Comparison of ENCODE assay signal across 2 cellular contexts in genomic region chr4:85570388-85570787, GRCh38.
TF ChIP-seq lines count a peak whose summit lies in the region.

No MANE protein-coding gene starts in this region.

TF ChIP-seq in GM23338, 12 proteins besides CTCF, POLR2A, EP300 and RAD21:
- TF ChIP-seq, protein P1, sequence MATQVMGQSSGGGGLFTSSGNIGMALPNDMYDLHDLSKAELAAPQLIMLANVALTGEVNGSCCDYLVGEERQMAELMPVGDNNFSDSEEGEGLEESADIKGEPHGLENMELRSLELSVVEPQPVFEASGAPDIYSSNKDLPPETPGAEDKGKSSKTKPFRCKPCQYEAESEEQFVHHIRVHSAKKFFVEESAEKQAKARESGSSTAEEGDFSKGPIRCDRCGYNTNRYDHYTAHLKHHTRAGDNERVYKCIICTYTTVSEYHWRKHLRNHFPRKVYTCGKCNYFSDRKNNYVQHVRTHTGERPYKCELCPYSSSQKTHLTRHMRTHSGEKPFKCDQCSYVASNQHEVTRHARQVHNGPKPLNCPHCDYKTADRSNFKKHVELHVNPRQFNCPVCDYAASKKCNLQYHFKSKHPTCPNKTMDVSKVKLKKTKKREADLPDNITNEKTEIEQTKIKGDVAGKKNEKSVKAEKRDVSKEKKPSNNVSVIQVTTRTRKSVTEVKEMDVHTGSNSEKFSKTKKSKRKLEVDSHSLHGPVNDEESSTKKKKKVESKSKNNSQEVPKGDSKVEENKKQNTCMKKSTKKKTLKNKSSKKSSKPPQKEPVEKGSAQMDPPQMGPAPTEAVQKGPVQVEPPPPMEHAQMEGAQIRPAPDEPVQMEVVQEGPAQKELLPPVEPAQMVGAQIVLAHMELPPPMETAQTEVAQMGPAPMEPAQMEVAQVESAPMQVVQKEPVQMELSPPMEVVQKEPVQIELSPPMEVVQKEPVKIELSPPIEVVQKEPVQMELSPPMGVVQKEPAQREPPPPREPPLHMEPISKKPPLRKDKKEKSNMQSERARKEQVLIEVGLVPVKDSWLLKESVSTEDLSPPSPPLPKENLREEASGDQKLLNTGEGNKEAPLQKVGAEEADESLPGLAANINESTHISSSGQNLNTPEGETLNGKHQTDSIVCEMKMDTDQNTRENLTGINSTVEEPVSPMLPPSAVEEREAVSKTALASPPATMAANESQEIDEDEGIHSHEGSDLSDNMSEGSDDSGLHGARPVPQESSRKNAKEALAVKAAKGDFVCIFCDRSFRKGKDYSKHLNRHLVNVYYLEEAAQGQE (IDR thresholded peaks at IDR 0.05; ENCODE audit: unreplicated experiment) = no peak
- TF ChIP-seq ZNF462 (CRISPR knock-in tag; IDR thresholded peaks at IDR 0.05) = peak; percentile 61; the same call in 1 of the 2 replicates

TF ChIP-seq in K562, 482 proteins besides CTCF, POLR2A, EP300 and RAD21 (continued from another document):
- TF ChIP-seq, protein P2, sequence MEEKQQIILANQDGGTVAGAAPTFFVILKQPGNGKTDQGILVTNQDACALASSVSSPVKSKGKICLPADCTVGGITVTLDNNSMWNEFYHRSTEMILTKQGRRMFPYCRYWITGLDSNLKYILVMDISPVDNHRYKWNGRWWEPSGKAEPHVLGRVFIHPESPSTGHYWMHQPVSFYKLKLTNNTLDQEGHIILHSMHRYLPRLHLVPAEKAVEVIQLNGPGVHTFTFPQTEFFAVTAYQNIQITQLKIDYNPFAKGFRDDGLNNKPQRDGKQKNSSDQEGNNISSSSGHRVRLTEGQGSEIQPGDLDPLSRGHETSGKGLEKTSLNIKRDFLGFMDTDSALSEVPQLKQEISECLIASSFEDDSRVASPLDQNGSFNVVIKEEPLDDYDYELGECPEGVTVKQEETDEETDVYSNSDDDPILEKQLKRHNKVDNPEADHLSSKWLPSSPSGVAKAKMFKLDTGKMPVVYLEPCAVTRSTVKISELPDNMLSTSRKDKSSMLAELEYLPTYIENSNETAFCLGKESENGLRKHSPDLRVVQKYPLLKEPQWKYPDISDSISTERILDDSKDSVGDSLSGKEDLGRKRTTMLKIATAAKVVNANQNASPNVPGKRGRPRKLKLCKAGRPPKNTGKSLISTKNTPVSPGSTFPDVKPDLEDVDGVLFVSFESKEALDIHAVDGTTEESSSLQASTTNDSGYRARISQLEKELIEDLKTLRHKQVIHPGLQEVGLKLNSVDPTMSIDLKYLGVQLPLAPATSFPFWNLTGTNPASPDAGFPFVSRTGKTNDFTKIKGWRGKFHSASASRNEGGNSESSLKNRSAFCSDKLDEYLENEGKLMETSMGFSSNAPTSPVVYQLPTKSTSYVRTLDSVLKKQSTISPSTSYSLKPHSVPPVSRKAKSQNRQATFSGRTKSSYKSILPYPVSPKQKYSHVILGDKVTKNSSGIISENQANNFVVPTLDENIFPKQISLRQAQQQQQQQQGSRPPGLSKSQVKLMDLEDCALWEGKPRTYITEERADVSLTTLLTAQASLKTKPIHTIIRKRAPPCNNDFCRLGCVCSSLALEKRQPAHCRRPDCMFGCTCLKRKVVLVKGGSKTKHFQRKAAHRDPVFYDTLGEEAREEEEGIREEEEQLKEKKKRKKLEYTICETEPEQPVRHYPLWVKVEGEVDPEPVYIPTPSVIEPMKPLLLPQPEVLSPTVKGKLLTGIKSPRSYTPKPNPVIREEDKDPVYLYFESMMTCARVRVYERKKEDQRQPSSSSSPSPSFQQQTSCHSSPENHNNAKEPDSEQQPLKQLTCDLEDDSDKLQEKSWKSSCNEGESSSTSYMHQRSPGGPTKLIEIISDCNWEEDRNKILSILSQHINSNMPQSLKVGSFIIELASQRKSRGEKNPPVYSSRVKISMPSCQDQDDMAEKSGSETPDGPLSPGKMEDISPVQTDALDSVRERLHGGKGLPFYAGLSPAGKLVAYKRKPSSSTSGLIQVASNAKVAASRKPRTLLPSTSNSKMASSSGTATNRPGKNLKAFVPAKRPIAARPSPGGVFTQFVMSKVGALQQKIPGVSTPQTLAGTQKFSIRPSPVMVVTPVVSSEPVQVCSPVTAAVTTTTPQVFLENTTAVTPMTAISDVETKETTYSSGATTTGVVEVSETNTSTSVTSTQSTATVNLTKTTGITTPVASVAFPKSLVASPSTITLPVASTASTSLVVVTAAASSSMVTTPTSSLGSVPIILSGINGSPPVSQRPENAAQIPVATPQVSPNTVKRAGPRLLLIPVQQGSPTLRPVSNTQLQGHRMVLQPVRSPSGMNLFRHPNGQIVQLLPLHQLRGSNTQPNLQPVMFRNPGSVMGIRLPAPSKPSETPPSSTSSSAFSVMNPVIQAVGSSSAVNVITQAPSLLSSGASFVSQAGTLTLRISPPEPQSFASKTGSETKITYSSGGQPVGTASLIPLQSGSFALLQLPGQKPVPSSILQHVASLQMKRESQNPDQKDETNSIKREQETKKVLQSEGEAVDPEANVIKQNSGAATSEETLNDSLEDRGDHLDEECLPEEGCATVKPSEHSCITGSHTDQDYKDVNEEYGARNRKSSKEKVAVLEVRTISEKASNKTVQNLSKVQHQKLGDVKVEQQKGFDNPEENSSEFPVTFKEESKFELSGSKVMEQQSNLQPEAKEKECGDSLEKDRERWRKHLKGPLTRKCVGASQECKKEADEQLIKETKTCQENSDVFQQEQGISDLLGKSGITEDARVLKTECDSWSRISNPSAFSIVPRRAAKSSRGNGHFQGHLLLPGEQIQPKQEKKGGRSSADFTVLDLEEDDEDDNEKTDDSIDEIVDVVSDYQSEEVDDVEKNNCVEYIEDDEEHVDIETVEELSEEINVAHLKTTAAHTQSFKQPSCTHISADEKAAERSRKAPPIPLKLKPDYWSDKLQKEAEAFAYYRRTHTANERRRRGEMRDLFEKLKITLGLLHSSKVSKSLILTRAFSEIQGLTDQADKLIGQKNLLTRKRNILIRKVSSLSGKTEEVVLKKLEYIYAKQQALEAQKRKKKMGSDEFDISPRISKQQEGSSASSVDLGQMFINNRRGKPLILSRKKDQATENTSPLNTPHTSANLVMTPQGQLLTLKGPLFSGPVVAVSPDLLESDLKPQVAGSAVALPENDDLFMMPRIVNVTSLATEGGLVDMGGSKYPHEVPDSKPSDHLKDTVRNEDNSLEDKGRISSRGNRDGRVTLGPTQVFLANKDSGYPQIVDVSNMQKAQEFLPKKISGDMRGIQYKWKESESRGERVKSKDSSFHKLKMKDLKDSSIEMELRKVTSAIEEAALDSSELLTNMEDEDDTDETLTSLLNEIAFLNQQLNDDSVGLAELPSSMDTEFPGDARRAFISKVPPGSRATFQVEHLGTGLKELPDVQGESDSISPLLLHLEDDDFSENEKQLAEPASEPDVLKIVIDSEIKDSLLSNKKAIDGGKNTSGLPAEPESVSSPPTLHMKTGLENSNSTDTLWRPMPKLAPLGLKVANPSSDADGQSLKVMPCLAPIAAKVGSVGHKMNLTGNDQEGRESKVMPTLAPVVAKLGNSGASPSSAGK (IDR thresholded peaks at IDR 0.05) = no peak
- TF ChIP-seq PTRF (tag; IDR thresholded peaks at IDR 0.05) = no peak
- no peak for TF ChIP-seq ZNF24 (IDR thresholded peaks at IDR 0.05)
- no peak for TF ChIP-seq SP1 (CRISPR knock-in tag; IDR thresholded peaks at IDR 0.05)
- no peak for TF ChIP-seq ZBTB17 (CRISPR knock-in tag; IDR thresholded peaks at IDR 0.05)
- no peak for TF ChIP-seq POU5F1 (IDR thresholded peaks at IDR 0.05; ENCODE audit: borderline replicate concordance, low read depth, low read length, partially characterized antibody)
- TF ChIP-seq PATZ1 (CRISPR knock-in tag; IDR thresholded peaks at IDR 0.05; ENCODE audit: borderline replicate concordance) = no peak
- TF ChIP-seq, protein P3, sequence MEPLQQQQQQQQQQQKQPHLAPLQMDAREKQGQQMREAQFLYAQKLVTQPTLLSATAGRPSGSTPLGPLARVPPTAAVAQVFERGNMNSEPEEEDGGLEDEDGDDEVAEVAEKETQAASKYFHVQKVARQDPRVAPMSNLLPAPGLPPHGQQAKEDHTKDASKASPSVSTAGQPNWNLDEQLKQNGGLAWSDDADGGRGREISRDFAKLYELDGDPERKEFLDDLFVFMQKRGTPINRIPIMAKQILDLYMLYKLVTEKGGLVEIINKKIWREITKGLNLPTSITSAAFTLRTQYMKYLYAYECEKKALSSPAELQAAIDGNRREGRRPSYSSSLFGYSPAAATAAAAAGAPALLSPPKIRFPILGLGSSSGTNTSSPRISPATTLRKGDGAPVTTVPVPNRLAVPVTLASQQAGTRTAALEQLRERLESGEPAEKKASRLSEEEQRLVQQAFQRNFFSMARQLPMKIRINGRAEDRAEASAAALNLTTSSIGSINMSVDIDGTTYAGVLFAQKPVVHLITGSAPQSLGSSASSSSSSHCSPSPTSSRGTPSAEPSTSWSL (CRISPR knock-in tag; IDR thresholded peaks at IDR 0.05; ENCODE audit: borderline replicate concordance) = no peak
